In genomic region chr14:50560929-50561280, GRCh38 we compare ENCODE assay signal across 8 cellular contexts. TPM values are rescaled to one million over a fixed set of nuclear protein-coding genes. Genes with fewer than 3 reads are reported as not detected.
A peak's percentile ranks its signal among the peaks of the same experiment; 100 is the strongest.
DNase-seq lines count a peak whose midpoint lies in the region; ATAC-seq and TF ChIP-seq lines count a peak whose summit lies in the region.

No MANE protein-coding gene starts in this region.

- POLR2A ChIA-PET in HEK293 (lab: Yijun Ruan, JAX), result interaction anchor here (1.4 kb wide), 1 partner anchor 23 kb away, joined by 3 read pairs; no protein-coding TSS in a partner anchor

- H3K4me3 ChIP-seq in HEK293 (ENCODE audit: low read depth, low read length) (peak overlapping the region; percentile 77), mucosa of rectum (ENCODE audit: low read length in 2 of 2) (peak overlapping the region; percentile 64 to 87)

- H3K9ac ChIP-seq in mucosa of rectum (ENCODE audit: low read depth in 1 of 2, low read length in 2 of 2), result peak overlapping the region; percentile 68 to 70

- H3K27ac ChIP-seq in HEK293 (ENCODE audit: extremely low read depth, low read depth, low read length) (peak overlapping the region; percentile 88), mucosa of rectum (ENCODE audit: low read depth in 2 of 2, low read length in 2 of 2) (peak overlapping the region; percentile 74 to 80)

- H3K4me1 ChIP-seq in HEK293 (ENCODE audit: control insufficient read depth, insufficient read depth, low read length), result peaks cover 15% of the 10 kb centered on the region
- peaks cover 3 to 11% of the 10 kb centered on the region in 2 donors for H3K4me1 ChIP-seq in mucosa of rectum (ENCODE audit: control insufficient read depth in 2 of 2, insufficient read depth in 2 of 2, low read length in 2 of 2)

- DNase-seq in AG20443 (ENCODE audit: low spot score) (peak; percentile 55), NCI-H69 (lab: John Stamatoyannopoulos, UW) (peak; percentile 93), activated T-cell treated with anti-CD3 and anti-CD28 coated beads for 4 hours (peak; percentile 65), kidney glomerular epithelial cell (lab: John Stamatoyannopoulos, UW) (no peak)
- DNase-seq in stimulated activated CD8-positive, alpha-beta memory T cell treated with anti-CD3 and anti-CD28 coated beads, Interleukin-4, amount 100 ng/mL, for 4 hours (ENCODE audit: low read depth in 2 of 2, low spot score in 1 of 2), result peak; percentile 40 to 56

- no peaks in the 10 kb centered on the region for H3K36me3 ChIP-seq in HEK293 (ENCODE audit: control insufficient read depth in 2 of 2, insufficient read depth in 1 of 2, low read length in 2 of 2)
- H3K36me3 ChIP-seq in mucosa of rectum (ENCODE audit: control insufficient read depth in 2 of 2, insufficient read depth in 2 of 2, low read length in 2 of 2), result no peaks in the 10 kb centered on the region

- peaks cover 0 to 3% of the 10 kb centered on the region in 2 donors for H3K27me3 ChIP-seq in mucosa of rectum (ENCODE audit: control insufficient read depth in 2 of 2, insufficient read depth in 2 of 2, low read length in 2 of 2)

- H3K9me3 ChIP-seq in HEK293 (ENCODE audit: control insufficient read depth, insufficient read depth, low read depth, low read length), result no peaks in the 10 kb centered on the region
- no peaks in the 10 kb centered on the region for H3K9me3 ChIP-seq in mucosa of rectum (ENCODE audit: control insufficient read depth in 2 of 2, low read length in 2 of 2)

- no peak for TF ChIP-seq CTCF in HEK293 (tag by site-specific recombination; IDR thresholded peaks at IDR 0.05)

- CTCF ChIA-PET in HEK293 (lab: Yijun Ruan, JAX), result no interaction called here

- ATAC-seq in esophagus mucosa, result peak; percentile 69

TF ChIP-seq in HEK293, 187 proteins besides CTCF, POLR2A, EP300 and RAD21 (continues in another document):
- 0 out of 2 replicates have a peak, but pooled peaks have one; percentile 2 for TF ChIP-seq ZNF423 (tag by site-specific recombination; IDR thresholded peaks at IDR 0.05)
- TF ChIP-seq ZNF426 (tag by site-specific recombination; IDR thresholded peaks at IDR 0.05), result no peak
- no peak for TF ChIP-seq ZNF274 (IDR thresholded peaks at IDR 0.05; ENCODE audit: low read length)
- no peak for TF ChIP-seq ZNF274 (tag by site-specific recombination; IDR thresholded peaks at IDR 0.05; ENCODE audit: borderline replicate concordance)
- TF ChIP-seq ZNF23 (tag by site-specific recombination; IDR thresholded peaks at IDR 0.05; ENCODE audit: borderline replicate concordance), result no peak
- TF ChIP-seq MEIS1 (CRISPR knock-in tag; IDR thresholded peaks at IDR 0.05; ENCODE audit: borderline replicate concordance), result no peak
- TF ChIP-seq OSR2 (tag by site-specific recombination; IDR thresholded peaks at IDR 0.05), result no peak
- no peak for TF ChIP-seq PBX3 (CRISPR knock-in tag; IDR thresholded peaks at IDR 0.05)
- TF ChIP-seq ZNF623 (tag by site-specific recombination; IDR thresholded peaks at IDR 0.05), result no peak
- TF ChIP-seq ZNF560 (tag by site-specific recombination; IDR thresholded peaks at IDR 0.05; ENCODE audit: borderline replicate concordance), result no peak
- TF ChIP-seq ZNF544 (tag by site-specific recombination; IDR thresholded peaks at IDR 0.05), result no peak
- TF ChIP-seq ZNF391 (tag by site-specific recombination; IDR thresholded peaks at IDR 0.05; ENCODE audit: borderline replicate concordance, low read depth), result no peak
- TF ChIP-seq ZNF555 (tag by site-specific recombination; conservative IDR thresholded peaks at IDR 0.05), result no peak
- TF ChIP-seq ZNF184 (tag by site-specific recombination; IDR thresholded peaks at IDR 0.05), result no peak
- TF ChIP-seq ZNF549 (tag by site-specific recombination; IDR thresholded peaks at IDR 0.05), result no peak
- TF ChIP-seq SP3 (tag by site-specific recombination; IDR thresholded peaks at IDR 0.05), result peak; percentile 44
- no peak for TF ChIP-seq ZNF558 (tag by site-specific recombination; IDR thresholded peaks at IDR 0.05)
- no peak for TF ChIP-seq ZNF37A (tag by site-specific recombination; IDR thresholded peaks at IDR 0.05)
- TF ChIP-seq SP2 (tag by site-specific recombination; IDR thresholded peaks at IDR 0.05), result peak; percentile 71
- peak; percentile 88; the same call in 1 of the 2 replicates for TF ChIP-seq ZBTB1 (tag by site-specific recombination; IDR thresholded peaks at IDR 0.05)
- TF ChIP-seq ZNF311 (tag by site-specific recombination; IDR thresholded peaks at IDR 0.05; ENCODE audit: borderline replicate concordance), result no peak
- TF ChIP-seq ZNF121 (tag by site-specific recombination; IDR thresholded peaks at IDR 0.05), result no peak
- TF ChIP-seq ZNF2 (tag by site-specific recombination; IDR thresholded peaks at IDR 0.05), result no peak
- peak; percentile 7; the same call in 1 of the 2 replicates for TF ChIP-seq ZBTB8A (tag by site-specific recombination; IDR thresholded peaks at IDR 0.05)
- TF ChIP-seq ZBTB20 (tag by site-specific recombination; IDR thresholded peaks at IDR 0.05), result no peak
- no peak for TF ChIP-seq ZNF571 (tag by site-specific recombination; IDR thresholded peaks at IDR 0.05)
- TF ChIP-seq EGR2 (tag by site-specific recombination; IDR thresholded peaks at IDR 0.05; ENCODE audit: low read depth), result peak; percentile 60; the same call in 1 of the 2 replicates
- TF ChIP-seq YY1 (tag by site-specific recombination; IDR thresholded peaks at IDR 0.05), result no peak
- TF ChIP-seq SETDB1 (IDR thresholded peaks at IDR 0.05; ENCODE audit: insufficient read length, low read length), result no peak
- peak; percentile 48 for TF ChIP-seq SP7 (tag by site-specific recombination; IDR thresholded peaks at IDR 0.05)
- TF ChIP-seq ZFP69B (tag by site-specific recombination; IDR thresholded peaks at IDR 0.05), result no peak
- TF ChIP-seq TCF7L2 (IDR thresholded peaks at IDR 0.05; ENCODE audit: borderline replicate concordance, low read depth, low read length), result no peak
- TF ChIP-seq ZNF529 (tag by site-specific recombination; IDR thresholded peaks at IDR 0.05; ENCODE audit: insufficient replicate concordance), result no peak
- TF ChIP-seq ZNF677 (tag by site-specific recombination; IDR thresholded peaks at IDR 0.05), result no peak
- peak; percentile 43 for TF ChIP-seq PATZ1 (tag by site-specific recombination; IDR thresholded peaks at IDR 0.05)
- no peak for TF ChIP-seq ZFP41 (tag by site-specific recombination; IDR thresholded peaks at IDR 0.05; ENCODE audit: borderline replicate concordance)
- TF ChIP-seq ZNF639 (tag by site-specific recombination; IDR thresholded peaks at IDR 0.05), result no peak
- TF ChIP-seq KLF1 (tag by site-specific recombination; IDR thresholded peaks at IDR 0.05), result peak; percentile 56; the same call in 1 of the 2 replicates
- peak; percentile 70; the same call in 1 of the 2 replicates for TF ChIP-seq ZNF600 (tag by site-specific recombination; IDR thresholded peaks at IDR 0.05)
- TF ChIP-seq ZNF580 (tag by site-specific recombination; IDR thresholded peaks at IDR 0.05), result no peak
- no peak for TF ChIP-seq YY2 (tag by site-specific recombination; IDR thresholded peaks at IDR 0.05)
- 0 out of 2 replicates have a peak, but pooled peaks have one; percentile 3 for TF ChIP-seq ZNF394 (tag by site-specific recombination; IDR thresholded peaks at IDR 0.05; ENCODE audit: borderline replicate concordance)
- no peak for TF ChIP-seq ZNF776 (tag by site-specific recombination; IDR thresholded peaks at IDR 0.05; ENCODE audit: borderline replicate concordance)

RNA-seq across cellular contexts. Expression of gene ATL1, which starts 1.0 kb away (rescaled TPM):
- total RNA-seq in esophagus mucosa, result 3.1 TPM

RNA-seq across cellular contexts. Expression of gene MAP4K5, which starts 28.5 kb away (rescaled TPM):
- 35.5 TPM for total RNA-seq in esophagus mucosa
